Comparison of ENCODE assay signal across 1 cellular context in the genomic region with DNA sequence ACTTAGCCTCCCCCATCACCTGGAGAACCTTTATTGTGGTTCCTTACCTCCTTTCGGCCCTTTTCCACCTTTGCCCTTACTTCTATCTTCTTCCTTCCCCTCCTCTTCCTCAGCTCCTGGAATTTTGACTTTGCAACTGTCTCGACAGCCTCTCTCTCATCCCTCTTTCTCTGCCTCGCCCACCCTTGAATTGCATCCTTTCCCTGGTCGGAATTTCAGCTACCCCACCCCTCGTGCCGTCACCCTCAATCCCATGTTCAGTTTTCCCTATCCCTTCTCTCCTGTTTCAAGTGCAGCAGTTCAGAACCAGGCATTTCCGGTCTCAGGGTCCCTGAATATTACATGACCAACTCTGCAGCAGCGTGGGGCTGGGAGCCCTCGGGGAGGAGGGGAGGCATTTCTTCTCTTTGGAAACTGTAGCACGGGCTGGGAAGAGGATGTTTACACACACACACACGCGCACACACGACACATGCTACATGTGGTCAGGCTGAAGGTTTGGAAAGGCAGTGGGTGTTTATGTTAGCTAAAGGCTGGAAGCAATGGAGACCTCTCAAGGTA.
A peak's percentile ranks its signal among the peaks of the same experiment; 100 is the strongest.
TF ChIP-seq lines count a peak whose summit lies in the region.

No MANE protein-coding gene starts in this region.

TF ChIP-seq in HEK293, 187 proteins besides CTCF, POLR2A, EP300 and RAD21 (continued from another document and continues in another):
- TF ChIP-seq ZNF341 (tag by site-specific recombination; IDR thresholded peaks at IDR 0.05; ENCODE audit: low read depth) (peak; percentile 47; the same call in 1 of the 2 replicates), ZNF658 (tag by site-specific recombination; IDR thresholded peaks at IDR 0.05) (no peak), ZNF19 (tag by site-specific recombination; IDR thresholded peaks at IDR 0.05; ENCODE audit: low read depth) (no peak), ZFHX2 (tag by site-specific recombination; conservative IDR thresholded peaks at IDR 0.05) (0 out of 2 replicates have a peak, but pooled peaks have one; percentile 8), ZNF629 (tag by site-specific recombination; IDR thresholded peaks at IDR 0.05) (no peak), ZNF76 (tag by site-specific recombination; IDR thresholded peaks at IDR 0.05; ENCODE audit: borderline replicate concordance, low read depth) (peak; percentile 61; the same call in 1 of the 2 replicates), WT1 (tag by site-specific recombination; IDR thresholded peaks at IDR 0.05) (peak; percentile 0; the same call in 1 of the 2 replicates), ZBTB20 (tag by site-specific recombination; IDR thresholded peaks at IDR 0.05) (peak; percentile 61; the same call in 1 of the 2 replicates), KLF7 (tag by site-specific recombination; IDR thresholded peaks at IDR 0.05; ENCODE audit: borderline replicate concordance) (no peak; the same call in 1 of the 2 replicates), ZNF521 (tag by site-specific recombination; IDR thresholded peaks at IDR 0.05) (no peak), ZNF366 (tag by site-specific recombination; conservative IDR thresholded peaks at IDR 0.05) (peak; percentile 95), ZNF16 (tag by site-specific recombination; IDR thresholded peaks at IDR 0.05; ENCODE audit: low read depth) (no peak), ZNF544 (tag by site-specific recombination; IDR thresholded peaks at IDR 0.05) (no peak), ZNF560 (tag by site-specific recombination; IDR thresholded peaks at IDR 0.05; ENCODE audit: borderline replicate concordance) (no peak), SCRT2 (tag by site-specific recombination; IDR thresholded peaks at IDR 0.05) (peak; percentile 37; the same call in 1 of the 2 replicates), ZBTB48 (tag by site-specific recombination; IDR thresholded peaks at IDR 0.05) (peak; percentile 88; the same call in 1 of the 2 replicates), ZNF600 (tag by site-specific recombination; IDR thresholded peaks at IDR 0.05) (peak; percentile 82), ZNF223 (tag by site-specific recombination; IDR thresholded peaks at IDR 0.05) (0 out of 2 replicates have a peak, but pooled peaks have one; percentile 36), KLF8 (tag by site-specific recombination; IDR thresholded peaks at IDR 0.05) (no peak), SP2 (tag by site-specific recombination; IDR thresholded peaks at IDR 0.05) (peak; percentile 16; the same call in 1 of the 2 replicates), ZNF654 (tag by site-specific recombination; IDR thresholded peaks at IDR 0.05; ENCODE audit: low read depth) (no peak), ZNF133 (tag by site-specific recombination; IDR thresholded peaks at IDR 0.05) (0 out of 2 replicates have a peak, but pooled peaks have one; percentile 10), KLF10 (tag by site-specific recombination; IDR thresholded peaks at IDR 0.05) (no peak), ZNF624 (tag by site-specific recombination; IDR thresholded peaks at IDR 0.05) (no peak)
- TF ChIP-seq, protein P1, sequence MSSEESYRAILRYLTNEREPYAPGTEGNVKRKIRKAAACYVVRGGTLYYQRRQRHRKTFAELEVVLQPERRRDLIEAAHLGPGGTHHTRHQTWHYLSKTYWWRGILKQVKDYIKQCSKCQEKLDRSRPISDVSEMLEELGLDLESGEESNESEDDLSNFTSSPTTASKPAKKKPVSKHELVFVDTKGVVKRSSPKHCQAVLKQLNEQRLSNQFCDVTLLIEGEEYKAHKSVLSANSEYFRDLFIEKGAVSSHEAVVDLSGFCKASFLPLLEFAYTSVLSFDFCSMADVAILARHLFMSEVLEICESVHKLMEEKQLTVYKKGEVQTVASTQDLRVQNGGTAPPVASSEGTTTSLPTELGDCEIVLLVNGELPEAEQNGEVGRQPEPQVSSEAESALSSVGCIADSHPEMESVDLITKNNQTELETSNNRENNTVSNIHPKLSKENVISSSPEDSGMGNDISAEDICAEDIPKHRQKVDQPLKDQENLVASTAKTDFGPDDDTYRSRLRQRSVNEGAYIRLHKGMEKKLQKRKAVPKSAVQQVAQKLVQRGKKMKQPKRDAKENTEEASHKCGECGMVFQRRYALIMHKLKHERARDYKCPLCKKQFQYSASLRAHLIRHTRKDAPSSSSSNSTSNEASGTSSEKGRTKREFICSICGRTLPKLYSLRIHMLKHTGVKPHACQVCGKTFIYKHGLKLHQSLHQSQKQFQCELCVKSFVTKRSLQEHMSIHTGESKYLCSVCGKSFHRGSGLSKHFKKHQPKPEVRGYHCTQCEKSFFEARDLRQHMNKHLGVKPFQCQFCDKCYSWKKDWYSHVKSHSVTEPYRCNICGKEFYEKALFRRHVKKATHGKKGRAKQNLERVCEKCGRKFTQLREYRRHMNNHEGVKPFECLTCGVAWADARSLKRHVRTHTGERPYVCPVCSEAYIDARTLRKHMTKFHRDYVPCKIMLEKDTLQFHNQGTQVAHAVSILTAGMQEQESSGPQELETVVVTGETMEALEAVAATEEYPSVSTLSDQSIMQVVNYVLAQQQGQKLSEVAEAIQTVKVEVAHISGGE (tag by site-specific recombination; conservative IDR thresholded peaks at IDR 0.05; ENCODE audit: low read depth): peak; percentile 75
- TF ChIP-seq, protein P2, sequence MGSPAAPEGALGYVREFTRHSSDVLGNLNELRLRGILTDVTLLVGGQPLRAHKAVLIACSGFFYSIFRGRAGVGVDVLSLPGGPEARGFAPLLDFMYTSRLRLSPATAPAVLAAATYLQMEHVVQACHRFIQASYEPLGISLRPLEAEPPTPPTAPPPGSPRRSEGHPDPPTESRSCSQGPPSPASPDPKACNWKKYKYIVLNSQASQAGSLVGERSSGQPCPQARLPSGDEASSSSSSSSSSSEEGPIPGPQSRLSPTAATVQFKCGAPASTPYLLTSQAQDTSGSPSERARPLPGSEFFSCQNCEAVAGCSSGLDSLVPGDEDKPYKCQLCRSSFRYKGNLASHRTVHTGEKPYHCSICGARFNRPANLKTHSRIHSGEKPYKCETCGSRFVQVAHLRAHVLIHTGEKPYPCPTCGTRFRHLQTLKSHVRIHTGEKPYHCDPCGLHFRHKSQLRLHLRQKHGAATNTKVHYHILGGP (tag by site-specific recombination; IDR thresholded peaks at IDR 0.05): no peak
- TF ChIP-seq, protein P3, sequence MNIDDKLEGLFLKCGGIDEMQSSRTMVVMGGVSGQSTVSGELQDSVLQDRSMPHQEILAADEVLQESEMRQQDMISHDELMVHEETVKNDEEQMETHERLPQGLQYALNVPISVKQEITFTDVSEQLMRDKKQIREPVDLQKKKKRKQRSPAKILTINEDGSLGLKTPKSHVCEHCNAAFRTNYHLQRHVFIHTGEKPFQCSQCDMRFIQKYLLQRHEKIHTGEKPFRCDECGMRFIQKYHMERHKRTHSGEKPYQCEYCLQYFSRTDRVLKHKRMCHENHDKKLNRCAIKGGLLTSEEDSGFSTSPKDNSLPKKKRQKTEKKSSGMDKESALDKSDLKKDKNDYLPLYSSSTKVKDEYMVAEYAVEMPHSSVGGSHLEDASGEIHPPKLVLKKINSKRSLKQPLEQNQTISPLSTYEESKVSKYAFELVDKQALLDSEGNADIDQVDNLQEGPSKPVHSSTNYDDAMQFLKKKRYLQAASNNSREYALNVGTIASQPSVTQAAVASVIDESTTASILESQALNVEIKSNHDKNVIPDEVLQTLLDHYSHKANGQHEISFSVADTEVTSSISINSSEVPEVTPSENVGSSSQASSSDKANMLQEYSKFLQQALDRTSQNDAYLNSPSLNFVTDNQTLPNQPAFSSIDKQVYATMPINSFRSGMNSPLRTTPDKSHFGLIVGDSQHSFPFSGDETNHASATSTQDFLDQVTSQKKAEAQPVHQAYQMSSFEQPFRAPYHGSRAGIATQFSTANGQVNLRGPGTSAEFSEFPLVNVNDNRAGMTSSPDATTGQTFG (tag by site-specific recombination; IDR thresholded peaks at IDR 0.05; ENCODE audit: borderline replicate concordance): no peak
- TF ChIP-seq, protein P4, sequence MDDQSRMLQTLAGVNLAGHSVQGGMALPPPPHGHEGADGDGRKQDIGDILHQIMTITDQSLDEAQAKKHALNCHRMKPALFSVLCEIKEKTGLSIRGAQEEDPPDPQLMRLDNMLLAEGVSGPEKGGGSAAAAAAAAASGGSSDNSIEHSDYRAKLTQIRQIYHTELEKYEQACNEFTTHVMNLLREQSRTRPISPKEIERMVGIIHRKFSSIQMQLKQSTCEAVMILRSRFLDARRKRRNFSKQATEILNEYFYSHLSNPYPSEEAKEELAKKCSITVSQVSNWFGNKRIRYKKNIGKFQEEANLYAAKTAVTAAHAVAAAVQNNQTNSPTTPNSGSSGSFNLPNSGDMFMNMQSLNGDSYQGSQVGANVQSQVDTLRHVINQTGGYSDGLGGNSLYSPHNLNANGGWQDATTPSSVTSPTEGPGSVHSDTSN (CRISPR knock-in tag; IDR thresholded peaks at IDR 0.05): no peak
- TF ChIP-seq, protein P5, sequence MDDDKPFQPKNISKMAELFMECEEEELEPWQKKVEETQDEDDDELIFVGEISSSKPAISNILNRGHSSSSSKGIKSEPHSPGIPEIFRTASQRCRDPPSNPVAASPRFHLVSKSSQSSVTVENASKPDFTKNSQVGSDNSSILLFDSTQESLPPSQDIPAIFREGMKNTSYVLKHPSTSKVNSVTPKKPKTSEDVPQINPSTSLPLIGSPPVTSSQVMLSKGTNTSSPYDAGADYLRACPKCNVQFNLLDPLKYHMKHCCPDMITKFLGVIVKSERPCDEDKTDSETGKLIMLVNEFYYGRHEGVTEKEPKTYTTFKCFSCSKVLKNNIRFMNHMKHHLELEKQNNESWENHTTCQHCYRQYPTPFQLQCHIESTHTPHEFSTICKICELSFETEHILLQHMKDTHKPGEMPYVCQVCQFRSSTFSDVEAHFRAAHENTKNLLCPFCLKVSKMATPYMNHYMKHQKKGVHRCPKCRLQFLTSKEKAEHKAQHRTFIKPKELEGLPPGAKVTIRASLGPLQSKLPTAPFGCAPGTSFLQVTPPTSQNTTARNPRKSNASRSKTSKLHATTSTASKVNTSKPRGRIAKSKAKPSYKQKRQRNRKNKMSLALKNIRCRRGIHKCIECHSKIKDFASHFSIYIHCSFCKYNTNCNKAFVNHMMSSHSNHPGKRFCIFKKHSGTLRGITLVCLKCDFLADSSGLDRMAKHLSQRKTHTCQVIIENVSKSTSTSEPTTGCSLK (tag by site-specific recombination; IDR thresholded peaks at IDR 0.05): no peak
- TF ChIP-seq, protein P6, sequence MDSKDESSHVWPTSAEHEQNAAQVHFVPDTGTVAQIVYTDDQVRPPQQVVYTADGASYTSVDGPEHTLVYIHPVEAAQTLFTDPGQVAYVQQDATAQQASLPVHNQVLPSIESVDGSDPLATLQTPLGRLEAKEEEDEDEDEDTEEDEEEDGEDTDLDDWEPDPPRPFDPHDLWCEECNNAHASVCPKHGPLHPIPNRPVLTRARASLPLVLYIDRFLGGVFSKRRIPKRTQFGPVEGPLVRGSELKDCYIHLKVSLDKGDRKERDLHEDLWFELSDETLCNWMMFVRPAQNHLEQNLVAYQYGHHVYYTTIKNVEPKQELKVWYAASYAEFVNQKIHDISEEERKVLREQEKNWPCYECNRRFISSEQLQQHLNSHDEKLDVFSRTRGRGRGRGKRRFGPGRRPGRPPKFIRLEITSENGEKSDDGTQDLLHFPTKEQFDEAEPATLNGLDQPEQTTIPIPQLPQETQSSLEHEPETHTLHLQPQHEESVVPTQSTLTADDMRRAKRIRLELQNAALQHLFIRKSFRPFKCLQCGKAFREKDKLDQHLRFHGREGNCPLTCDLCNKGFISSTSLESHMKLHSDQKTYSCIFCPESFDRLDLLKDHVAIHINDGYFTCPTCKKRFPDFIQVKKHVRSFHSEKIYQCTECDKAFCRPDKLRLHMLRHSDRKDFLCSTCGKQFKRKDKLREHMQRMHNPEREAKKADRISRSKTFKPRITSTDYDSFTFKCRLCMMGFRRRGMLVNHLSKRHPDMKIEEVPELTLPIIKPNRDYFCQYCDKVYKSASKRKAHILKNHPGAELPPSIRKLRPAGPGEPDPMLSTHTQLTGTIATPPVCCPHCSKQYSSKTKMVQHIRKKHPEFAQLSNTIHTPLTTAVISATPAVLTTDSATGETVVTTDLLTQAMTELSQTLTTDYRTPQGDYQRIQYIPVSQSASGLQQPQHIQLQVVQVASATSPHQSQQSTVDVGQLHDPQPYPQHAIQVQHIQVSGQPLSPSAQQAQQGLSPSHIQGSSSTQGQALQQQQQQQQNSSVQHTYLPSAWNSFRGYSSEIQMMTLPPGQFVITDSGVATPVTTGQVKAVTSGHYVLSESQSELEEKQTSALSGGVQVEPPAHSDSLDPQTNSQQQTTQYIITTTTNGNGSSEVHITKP (tag by site-specific recombination; IDR thresholded peaks at IDR 0.05): peak; percentile 30
- TF ChIP-seq, protein P7, sequence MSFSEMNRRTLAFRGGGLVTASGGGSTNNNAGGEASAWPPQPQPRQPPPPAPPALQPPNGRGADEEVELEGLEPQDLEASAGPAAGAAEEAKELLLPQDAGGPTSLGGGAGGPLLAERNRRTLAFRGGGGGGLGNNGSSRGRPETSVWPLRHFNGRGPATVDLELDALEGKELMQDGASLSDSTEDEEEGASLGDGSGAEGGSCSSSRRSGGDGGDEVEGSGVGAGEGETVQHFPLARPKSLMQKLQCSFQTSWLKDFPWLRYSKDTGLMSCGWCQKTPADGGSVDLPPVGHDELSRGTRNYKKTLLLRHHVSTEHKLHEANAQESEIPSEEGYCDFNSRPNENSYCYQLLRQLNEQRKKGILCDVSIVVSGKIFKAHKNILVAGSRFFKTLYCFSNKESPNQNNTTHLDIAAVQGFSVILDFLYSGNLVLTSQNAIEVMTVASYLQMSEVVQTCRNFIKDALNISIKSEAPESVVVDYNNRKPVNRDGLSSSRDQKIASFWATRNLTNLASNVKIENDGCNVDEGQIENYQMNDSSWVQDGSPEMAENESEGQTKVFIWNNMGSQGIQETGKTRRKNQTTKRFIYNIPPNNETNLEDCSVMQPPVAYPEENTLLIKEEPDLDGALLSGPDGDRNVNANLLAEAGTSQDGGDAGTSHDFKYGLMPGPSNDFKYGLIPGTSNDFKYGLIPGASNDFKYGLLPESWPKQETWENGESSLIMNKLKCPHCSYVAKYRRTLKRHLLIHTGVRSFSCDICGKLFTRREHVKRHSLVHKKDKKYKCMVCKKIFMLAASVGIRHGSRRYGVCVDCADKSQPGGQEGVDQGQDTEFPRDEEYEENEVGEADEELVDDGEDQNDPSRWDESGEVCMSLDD (tag by site-specific recombination; IDR thresholded peaks at IDR 0.05): peak; percentile 10; the same call in 1 of the 2 replicates
- TF ChIP-seq, protein P8, sequence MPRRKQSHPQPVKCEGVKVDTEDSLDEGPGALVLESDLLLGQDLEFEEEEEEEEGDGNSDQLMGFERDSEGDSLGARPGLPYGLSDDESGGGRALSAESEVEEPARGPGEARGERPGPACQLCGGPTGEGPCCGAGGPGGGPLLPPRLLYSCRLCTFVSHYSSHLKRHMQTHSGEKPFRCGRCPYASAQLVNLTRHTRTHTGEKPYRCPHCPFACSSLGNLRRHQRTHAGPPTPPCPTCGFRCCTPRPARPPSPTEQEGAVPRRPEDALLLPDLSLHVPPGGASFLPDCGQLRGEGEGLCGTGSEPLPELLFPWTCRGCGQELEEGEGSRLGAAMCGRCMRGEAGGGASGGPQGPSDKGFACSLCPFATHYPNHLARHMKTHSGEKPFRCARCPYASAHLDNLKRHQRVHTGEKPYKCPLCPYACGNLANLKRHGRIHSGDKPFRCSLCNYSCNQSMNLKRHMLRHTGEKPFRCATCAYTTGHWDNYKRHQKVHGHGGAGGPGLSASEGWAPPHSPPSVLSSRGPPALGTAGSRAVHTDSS (tag by site-specific recombination; IDR thresholded peaks at IDR 0.05): peak; percentile 90
